ENCODE assay signal across 17 cellular contexts in genomic region chr19:6499052-6499790, GRCh38. TPM values are rescaled to one million over a fixed set of nuclear protein-coding genes. Genes with fewer than 3 reads are reported as not detected.
DNase-seq lines count a peak whose midpoint lies in the region.
"Had no signal": no experiment of that assay in that cellular context is flagged by ENCODE, and none has a peak within 500 bp of the region (broad histone marks: within the 10 kb centered on the region; RNA-seq: fewer than 3 reads in every experiment).

No MANE protein-coding gene starts in this region.

- no peak overlapping the region for H4K8ac ChIP-seq in neuronal stem cell (ENCODE audit: low read depth, low read length)

- H2BK12ac ChIP-seq in neuronal stem cell (ENCODE audit: low read length): no peak overlapping the region

- DNase-seq in Karpas-422 (peak; percentile 36), neuronal stem cell (ENCODE audit: low spot score) (no peak), NCI-H2171 (lab: John Stamatoyannopoulos, UW) (no peak), A172 (ENCODE audit: low spot score) (no peak)
- DNase-seq in activated CD4-positive, alpha-beta T cell treated with anti-CD3 and anti-CD28 coated beads, Interleukin-2, amount 10 ng/mL, durations not matched to agents 24 days and 14 days: no peak
- DNase-seq: ACHN; CD8-positive, alpha-beta T cell; DMS79 treated with DMSO at 0.1 percent for 48 hours; GDM1; GM23248; NCI-H1105 treated with DMSO at 0.1 percent for 48 hours; NCI-H187 treated with DMSO at 0.1 percent for 48 hours; NCI-H2171 treated with DMSO at 0.1 percent for 48 hours had no signal

- H3K9ac ChIP-seq in BLaER1 treated with 17β-estradiol and CSF1 and Interleukin-3, amounts not matched to agents 10 nM and 100 nM: peak overlapping the region in 3 of 11 experiments; percentile 22 to 47 (median 33); a peak in 3 of 22 replicates
- no peak overlapping the region for H3K9ac ChIP-seq in Karpas-422 (ENCODE audit: low read length)
- no peak overlapping the region for H3K9ac ChIP-seq in neuronal stem cell (ENCODE audit: low read depth, low read length, poor library complexity)
- H3K9ac ChIP-seq: GM23248 had no signal

- H3K27me3 Mint-ChIP-seq in activated CD4-positive, alpha-beta T cell treated with anti-CD3 and anti-CD28 coated beads, Interleukin-2, amount 10 ng/mL, durations not matched to agents 24 days and 14 days: peaks cover 22% of the 10 kb centered on the region

- H3K4me3 Mint-ChIP-seq in activated CD4-positive, alpha-beta T cell treated with anti-CD3 and anti-CD28 coated beads, Interleukin-2, amount 10 ng/mL, durations not matched to agents 24 days and 14 days: no peak overlapping the region
- H3K4me3 Mint-ChIP-seq: CD8-positive, alpha-beta T cell had no signal

- H3K9me3 ChIP-seq in BLaER1 treated with 17β-estradiol and CSF1 and Interleukin-3, amounts not matched to agents 10 nM and 100 nM (replicated peaks in 1 of 11): no peaks in the 10 kb centered on the region
- H3K9me3 ChIP-seq in Karpas-422 (ENCODE audit: low read length): no peaks in the 10 kb centered on the region
- H3K9me3 ChIP-seq in neuronal stem cell (replicated peaks in 1 of 2; ENCODE audit: control insufficient read depth in 2 of 2, insufficient read depth in 1 of 2, low read depth in 1 of 2, low read length in 2 of 2): peaks cover 0 to 2% of the 10 kb centered on the region in 2 donors

- H3K27me3 ChIP-seq in BLaER1 treated with 17β-estradiol and CSF1 and Interleukin-3, amounts not matched to agents 10 nM and 100 nM: no peaks in the 10 kb centered on the region
- no peaks in the 10 kb centered on the region for H3K27me3 ChIP-seq in Karpas-422 (ENCODE audit: low read length)
- H3K27me3 ChIP-seq in neuronal stem cell (ENCODE audit: control insufficient read depth in 3 of 3, insufficient read depth in 3 of 3, low read depth in 1 of 3, low read length in 3 of 3): peaks cover 2 to 52% (median 11%) of the 10 kb centered on the region in 3 experiments

- no peak overlapping the region for H2BK120ac ChIP-seq in neuronal stem cell (ENCODE audit: low read depth, low read length)

- H3K79me1 ChIP-seq in neuronal stem cell (ENCODE audit: low read depth, low read length): no peaks in the 10 kb centered on the region

- no peaks in the 10 kb centered on the region for H3K9me2 ChIP-seq in Karpas-422 (replicated peaks; ENCODE audit: insufficient read depth, low read length)

- H4K91ac ChIP-seq in neuronal stem cell (ENCODE audit: low read depth, low read length, poor library complexity): no peak overlapping the region

- H3K4me2 ChIP-seq in BLaER1 treated with 17β-estradiol and CSF1 and Interleukin-3, amounts not matched to agents 10 nM and 100 nM: peak overlapping the region; percentile 0 to 97 (median 44); a peak in 13 of 22 replicates
- H3K4me2 ChIP-seq in Karpas-422 (ENCODE audit: low read depth, low read length, poor library complexity, severe bottlenecking): no peak overlapping the region
- H3K4me2 ChIP-seq in neuronal stem cell (ENCODE audit: insufficient read depth, low read length, poor library complexity, severe bottlenecking): no peak overlapping the region

- intact Hi-C loops in activated CD4-positive, alpha-beta T cell treated with anti-CD3 and anti-CD28 coated beads, Interleukin-2, amount 10 ng/mL, durations not matched to agents 24 days and 14 days (cut with micrococcal nuclease): no loop called here

- peak overlapping the region in 6 of 11 experiments; percentile 9 to 69 (median 41); a peak in 9 of 22 replicates for H3K27ac ChIP-seq in BLaER1 treated with 17β-estradiol and CSF1 and Interleukin-3, amounts not matched to agents 10 nM and 100 nM
- H3K27ac ChIP-seq in Karpas-422 (ENCODE audit: low read length) (no peak overlapping the region), cingulate gyrus (ENCODE audit: low read depth, low read length) (peak overlapping the region; percentile 41), neuronal stem cell (replicated peaks; ENCODE audit: low read length) (no peak overlapping the region)
- H3K27ac ChIP-seq: GM23248, HL-60 had no signal

- no CpG with 5 or more reads among the region's 17 CpGs for WGBS in neuronal stem cell (ENCODE audit: extremely low coverage in 2 of 2, insufficient read length in 2 of 2, insufficient replicate concordance in 1 of 2), 2 donors

- H3K4me3 ChIP-seq in BLaER1 treated with 17β-estradiol and CSF1 and Interleukin-3, amounts not matched to agents 10 nM and 100 nM: no peak overlapping the region
- H3K4me3 ChIP-seq in Karpas-422 (ENCODE audit: low read length) (no peak overlapping the region), neuronal stem cell (ENCODE audit: low read length in 2 of 2) (no peak overlapping the region)
- H3K4me3 ChIP-seq: GM23248 had no signal

- H2BK15ac ChIP-seq in neuronal stem cell (ENCODE audit: low read length): no peak overlapping the region

- no peaks in the 10 kb centered on the region for H3K36me3 Mint-ChIP-seq in activated CD4-positive, alpha-beta T cell treated with anti-CD3 and anti-CD28 coated beads, Interleukin-2, amount 10 ng/mL, durations not matched to agents 24 days and 14 days (ENCODE audit: low read depth)

- no peaks in the 10 kb centered on the region for H3K79me2 ChIP-seq in Karpas-422 (ENCODE audit: low read length)

- H2AFZ ChIP-seq in Karpas-422 (ENCODE audit: low read length) (no peak overlapping the region), neuronal stem cell (ENCODE audit: low read length) (no peak overlapping the region)
- H2AFZ ChIP-seq: GM23248 had no signal

- H2AK5ac ChIP-seq in neuronal stem cell (ENCODE audit: low read depth, low read length): peak overlapping the region; percentile 75

- H3K4ac ChIP-seq in neuronal stem cell (ENCODE audit: low read length): no peak overlapping the region

- H3K27ac Mint-ChIP-seq in activated CD4-positive, alpha-beta T cell treated with anti-CD3 and anti-CD28 coated beads, Interleukin-2, amount 10 ng/mL, durations not matched to agents 24 days and 14 days: no peak overlapping the region
- H3K27ac Mint-ChIP-seq: CD8-positive, alpha-beta T cell had no signal

- H3K9me3 Mint-ChIP-seq in activated CD4-positive, alpha-beta T cell treated with anti-CD3 and anti-CD28 coated beads, Interleukin-2, amount 10 ng/mL, durations not matched to agents 24 days and 14 days: no peaks in the 10 kb centered on the region
- H3K9me3 Mint-ChIP-seq: CD8-positive, alpha-beta T cell had no signal

- no peak overlapping the region for H3K18ac ChIP-seq in neuronal stem cell (ENCODE audit: low read length)

- H4K20me1 ChIP-seq in BLaER1 treated with 17β-estradiol and CSF1 and Interleukin-3, amounts not matched to agents 10 nM and 100 nM: peaks cover 0 to 7% (median 0%) of the 10 kb centered on the region in 11 experiments; a peak in 2 of 22 replicates
- H4K20me1 ChIP-seq in Karpas-422 (ENCODE audit: insufficient read depth, low read depth, low read length): no peaks in the 10 kb centered on the region

- H3K23ac ChIP-seq in neuronal stem cell (ENCODE audit: low read depth, low read length, poor library complexity): no peak overlapping the region

- H3K14ac ChIP-seq in neuronal stem cell (ENCODE audit: low read length): no peak overlapping the region

- H2BK5ac ChIP-seq in neuronal stem cell (ENCODE audit: low read length): no peak overlapping the region

- peaks cover 15% of the 10 kb centered on the region for H3K4me1 Mint-ChIP-seq in activated CD4-positive, alpha-beta T cell treated with anti-CD3 and anti-CD28 coated beads, Interleukin-2, amount 10 ng/mL, durations not matched to agents 24 days and 14 days

- H3K36me3 ChIP-seq in BLaER1 treated with 17β-estradiol and CSF1 and Interleukin-3, amounts not matched to agents 10 nM and 100 nM: peaks cover 13 to 31% (median 19%) of the 10 kb centered on the region in 11 experiments; a peak in 17 of 22 replicates
- H3K36me3 ChIP-seq in Karpas-422 (ENCODE audit: insufficient read depth, low read length) (no peaks in the 10 kb centered on the region), neuronal stem cell (replicated peaks in 1 of 2; ENCODE audit: control insufficient read depth in 2 of 2, insufficient read depth in 2 of 2, low read length in 2 of 2) (peaks cover 0 to 4% of the 10 kb centered on the region in 2 donors)

- H3K4me1 ChIP-seq in BLaER1 treated with 17β-estradiol and CSF1 and Interleukin-3, amounts not matched to agents 10 nM and 100 nM: peaks cover 30 to 56% (median 47%) of the 10 kb centered on the region in 10 experiments
- H3K4me1 ChIP-seq in Karpas-422 (ENCODE audit: low read length): peaks cover 11% of the 10 kb centered on the region
- peaks cover 0 to 2% of the 10 kb centered on the region in 2 donors for H3K4me1 ChIP-seq in neuronal stem cell (ENCODE audit: control insufficient read depth in 2 of 2, insufficient read depth in 1 of 2, low read depth in 1 of 2, low read length in 2 of 2)

RNA-seq across cellular contexts. Expression of gene TUBB4A, which starts 2.9 kb away (rescaled TPM):
- total RNA-seq in Karpas-422 (2014; rRNA removed; shearing (Covaris generic); ENCODE audit: low replicate concordance): 0.45 and 0.83 TPM in 2 replicates
- 30.8 TPM for polyA plus RNA-seq in neuronal stem cell (2013, experiment 1 of 2)
- 30.4 TPM for polyA plus RNA-seq in neuronal stem cell (2013, experiment 2 of 2)
- 9.1 and 12.6 TPM in 2 replicates for total RNA-seq in A172 (2014; rRNA removed; shearing (Covaris generic))
- total RNA-seq in activated CD4-positive, alpha-beta T cell treated with anti-CD3 and anti-CD28 coated beads, Interleukin-2, amount 10 ng/mL, durations not matched to agents 24 days and 14 days: 2.8 and 3.3 TPM in 2 replicates
- total RNA-seq: GM23248 had no signal
- polyA plus RNA-seq: GM23248 had no signal

RNA-seq across cellular contexts. Expression of gene DENND1C, which starts 17.6 kb away (rescaled TPM):
- total RNA-seq in Karpas-422 (2014; rRNA removed; shearing (Covaris generic); ENCODE audit: low replicate concordance): 19.2 and 32.0 TPM in 2 replicates
- 0.61 TPM for polyA plus RNA-seq in neuronal stem cell (2013, experiment 1 of 2)
- 0.60 TPM for polyA plus RNA-seq in neuronal stem cell (2013, experiment 2 of 2)
- 0.17 TPM in 1 of 2 replicates, not detected in the other for total RNA-seq in A172 (2014; rRNA removed; shearing (Covaris generic))
- total RNA-seq in activated CD4-positive, alpha-beta T cell treated with anti-CD3 and anti-CD28 coated beads, Interleukin-2, amount 10 ng/mL, durations not matched to agents 24 days and 14 days: 63.7 and 67.6 TPM in 2 replicates
- total RNA-seq: GM23248, M059J had no signal
- polyA plus RNA-seq: GM23248 had no signal

RNA-seq across cellular contexts. Expression of gene TNFSF9, which starts 31.6 kb away (rescaled TPM):
- total RNA-seq in Karpas-422 (2014; rRNA removed; shearing (Covaris generic); ENCODE audit: low replicate concordance): 10.3 and 14.5 TPM in 2 replicates
- polyA plus RNA-seq in neuronal stem cell (2013, experiment 1 of 2): 1.5 TPM
- polyA plus RNA-seq in neuronal stem cell (2013, experiment 2 of 2): 1.8 TPM
- total RNA-seq in A172 (2014; rRNA removed; shearing (Covaris generic)): not detected in 2 replicates
- 6.1 and 6.4 TPM in 2 replicates for total RNA-seq in activated CD4-positive, alpha-beta T cell treated with anti-CD3 and anti-CD28 coated beads, Interleukin-2, amount 10 ng/mL, durations not matched to agents 24 days and 14 days

RNA-seq across cellular contexts. Expression of gene CRB3, which starts 35.1 kb away (rescaled TPM):
- 0.34 TPM in 1 of 2 replicates, not detected in the other for total RNA-seq in Karpas-422 (2014; rRNA removed; shearing (Covaris generic); ENCODE audit: low replicate concordance)
- polyA plus RNA-seq in neuronal stem cell (2013, experiment 1 of 2): 0.04 TPM
- 0.10 TPM for polyA plus RNA-seq in neuronal stem cell (2013, experiment 2 of 2)
- total RNA-seq in A172 (2014; rRNA removed; shearing (Covaris generic)): not detected in 2 replicates
- total RNA-seq in activated CD4-positive, alpha-beta T cell treated with anti-CD3 and anti-CD28 coated beads, Interleukin-2, amount 10 ng/mL, durations not matched to agents 24 days and 14 days: 0.26 and 0.33 TPM in 2 replicates
- total RNA-seq: GM23248 had no signal
- polyA plus RNA-seq: GM23248 had no signal

RNA-seq across cellular contexts. Expression of gene SLC25A23, which starts 39.6 kb away (rescaled TPM):
- total RNA-seq in Karpas-422 (2014; rRNA removed; shearing (Covaris generic); ENCODE audit: low replicate concordance): 32.1 and 44.7 TPM in 2 replicates
- polyA plus RNA-seq in neuronal stem cell (2013, experiment 1 of 2): 52.7 TPM
- 51.9 TPM for polyA plus RNA-seq in neuronal stem cell (2013, experiment 2 of 2)
- total RNA-seq in A172 (2014; rRNA removed; shearing (Covaris generic)): 65.8 and 105 TPM in 2 replicates
- total RNA-seq in activated CD4-positive, alpha-beta T cell treated with anti-CD3 and anti-CD28 coated beads, Interleukin-2, amount 10 ng/mL, durations not matched to agents 24 days and 14 days: 21.0 and 22.0 TPM in 2 replicates

Comparison
In these comparisons a context has a peak if more than half of its experiments do, and no peak if none do; other contexts are left out.
1. H3K27ac ChIP-seq: peak in BLaER1 treated with 17β-estradiol and CSF1 and Interleukin-3, amounts not matched to agents 10 nM and 100 nM (6 of 11) and cingulate gyrus (single experiment); none in Karpas-422 (single experiment) and neuronal stem cell (single experiment).
2. H3K4me2 ChIP-seq: peak in BLaER1 treated with 17β-estradiol and CSF1 and Interleukin-3, amounts not matched to agents 10 nM and 100 nM (11 of 11); none in Karpas-422 (single experiment) and neuronal stem cell (single experiment).
3. RNA of gene DENND1C, which starts 17.6 kb away (total RNA-seq): 63.7 to 67.6 TPM in activated CD4-positive, alpha-beta T cell treated with anti-CD3 and anti-CD28 coated beads, Interleukin-2, amount 10 ng/mL, durations not matched to agents 24 days and 14 days and 19.2 to 32.0 TPM in Karpas-422; 0.17 TPM in A172; every median in the first group is over 10 times any median in the second.